In the genomic region with DNA sequence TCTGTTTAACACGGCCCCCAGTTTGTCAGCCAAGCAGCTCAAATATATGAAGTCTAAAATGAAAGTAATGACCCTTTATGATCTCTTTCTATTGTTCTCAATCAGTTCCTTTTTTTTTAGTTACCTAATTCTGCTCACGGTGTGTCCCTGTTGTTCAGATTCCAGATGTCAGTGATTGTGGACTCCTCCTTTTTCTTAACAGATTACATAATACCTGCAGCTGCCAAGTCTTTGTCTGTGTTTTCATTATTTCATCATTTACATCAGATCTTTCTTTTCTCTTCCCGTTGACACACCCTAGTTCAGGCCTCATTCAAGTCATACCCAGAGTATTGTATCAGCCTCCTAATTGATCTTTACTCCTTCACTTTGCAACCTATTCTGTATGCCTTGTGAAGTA, we compare ENCODE assay signal across 15 cellular contexts. TPM values are rescaled to one million over a fixed set of nuclear protein-coding genes. Genes with fewer than 3 reads are reported as not detected.
A peak's percentile ranks its signal among the peaks of the same experiment; 100 is the strongest.
DNase-seq lines count a peak whose midpoint lies in the region; ATAC-seq, FAIRE-seq and TF ChIP-seq lines count a peak whose summit lies in the region.
"Had no signal": no experiment of that assay in that cellular context is flagged by ENCODE, and none has a peak within 500 bp of the region (broad histone marks: within the 10 kb centered on the region; RNA-seq: fewer than 3 reads in every experiment).

No MANE protein-coding gene starts in this region.

- no peak overlapping the region for H3K27ac Mint-ChIP-seq in astrocyte (ENCODE audit: unreplicated experiment)
- H3K27ac Mint-ChIP-seq: activated CD4-positive, alpha-beta T cell treated with anti-CD3 and anti-CD28 coated beads for 36 hours; CD8-positive, alpha-beta memory T cell; T-cell had no signal

- H3K4me1 ChIP-seq in astrocyte (ENCODE audit: insufficient read depth, low read length): no peaks in the 10 kb centered on the region
- H3K4me1 ChIP-seq in gastroesophageal sphincter: peaks cover 0 to 5% (median 0%) of the 10 kb centered on the region in 3 donors
- H3K4me1 ChIP-seq: testis had no signal

- no peak overlapping the region for H3K9ac ChIP-seq in astrocyte (ENCODE audit: low read length)

- H4K20me1 ChIP-seq in astrocyte (ENCODE audit: insufficient read depth, low read length): no peaks in the 10 kb centered on the region

- H3K9me3 ChIP-seq in astrocyte (ENCODE audit: insufficient read depth, low read depth, low read length): no peaks in the 10 kb centered on the region
- no peaks in the 10 kb centered on the region for H3K9me3 ChIP-seq in gastroesophageal sphincter
- H3K9me3 ChIP-seq: testis had no signal

- H3K27me3 ChIP-seq in astrocyte (ENCODE audit: insufficient read depth, low read length): no peaks in the 10 kb centered on the region
- H3K27me3 ChIP-seq in gastroesophageal sphincter: no peaks in the 10 kb centered on the region
- H3K27me3 ChIP-seq: testis had no signal

- TF ChIP-seq EP300 in gastroesophageal sphincter (IDR thresholded peaks at IDR 0.05): no peak

- H3K27me3 Mint-ChIP-seq in astrocyte (ENCODE audit: low read depth, unreplicated experiment): no peaks in the 10 kb centered on the region
- H3K27me3 Mint-ChIP-seq: activated CD4-positive, alpha-beta T cell treated with anti-CD3 and anti-CD28 coated beads for 36 hours; CD8-positive, alpha-beta memory T cell; T-cell had no signal

- H3K4me3 Mint-ChIP-seq in astrocyte (ENCODE audit: unreplicated experiment): no peak overlapping the region
- H3K4me3 Mint-ChIP-seq: activated CD4-positive, alpha-beta T cell treated with anti-CD3 and anti-CD28 coated beads for 36 hours; CD8-positive, alpha-beta memory T cell; T-cell had no signal

- no peak overlapping the region for H2AFZ ChIP-seq in astrocyte (ENCODE audit: low read depth, low read length)

- ATAC-seq in gastroesophageal sphincter (peak; percentile 65), GM21360 (IDR thresholded peaks at IDR 0.05; ENCODE audit: unreplicated experiment) (no peak), HG03025 (IDR thresholded peaks at IDR 0.05; ENCODE audit: low FRiP score, unreplicated experiment) (no peak)
- ATAC-seq: activated CD4-positive, alpha-beta T cell treated with anti-CD3 and anti-CD28 coated beads for 36 hours; T-cell had no signal

- no peak for TF ChIP-seq POLR2A in gastroesophageal sphincter (IDR thresholded peaks at IDR 0.05)

- H3K4me2 ChIP-seq in astrocyte (ENCODE audit: low read length): no peak overlapping the region

- peaks cover 2% of the 10 kb centered on the region for H3K36me3 Mint-ChIP-seq in astrocyte (ENCODE audit: low read depth, unreplicated experiment)

- TF ChIP-seq CTCF in astrocyte (IDR thresholded peaks at IDR 0.05; ENCODE audit: insufficient read depth, low read depth, low read length): no peak
- TF ChIP-seq CTCF in gastroesophageal sphincter (IDR thresholded peaks at IDR 0.05): no peak

- H3K36me3 ChIP-seq in astrocyte (ENCODE audit: insufficient read depth, low read length) (peaks cover 21% of the 10 kb centered on the region), gastroesophageal sphincter (peaks cover 0 to 69% of the 10 kb centered on the region in 2 donors)

- DNase-seq in GM03348 (ENCODE audit: low spot score) (peak; percentile 55), NCI-H2107 (lab: John Stamatoyannopoulos, UW) (peak; percentile 35), astrocyte (ENCODE audit: low read depth) (peak; percentile 52), DMS114 treated with DMSO at 0.1 percent for 48 hours (lab: John Stamatoyannopoulos, UW; ENCODE audit: unreplicated experiment) (no peak)
- no peak for DNase-seq in activated T-cell treated with anti-CD3 and anti-CD28 coated beads, Interleukin-2, amount 50 U/mL, for 48 hours
- DNase-seq: activated CD4-positive, alpha-beta T cell treated with anti-CD3 and anti-CD28 coated beads for 36 hours; aorta; CD8-positive, alpha-beta memory T cell; GDM1; NCI-H1694 treated with DMSO at 0.1 percent for 48 hours; T-cell; testis had no signal

- no peak for FAIRE-seq in astrocyte (lab: Jason Lieb, UNC)

- H3K27ac ChIP-seq in astrocyte (ENCODE audit: low read depth, low read length) (no peak overlapping the region), gastroesophageal sphincter (peak overlapping the region; percentile 23 to 61 (median 50))
- H3K27ac ChIP-seq: testis had no signal

- no peak overlapping the region for H3K4me3 ChIP-seq in astrocyte (ENCODE audit: insufficient read depth, low read depth, low read length)
- no peak overlapping the region for H3K4me3 ChIP-seq in gastroesophageal sphincter
- H3K4me3 ChIP-seq: testis had no signal

- H3K79me2 ChIP-seq in astrocyte (ENCODE audit: insufficient read depth, low read length): no peaks in the 10 kb centered on the region

- no peaks in the 10 kb centered on the region for H3K9me3 Mint-ChIP-seq in astrocyte (ENCODE audit: unreplicated experiment)
- H3K9me3 Mint-ChIP-seq: CD8-positive, alpha-beta memory T cell; T-cell had no signal

- H3K4me1 Mint-ChIP-seq in astrocyte (ENCODE audit: low read depth, unreplicated experiment): no peaks in the 10 kb centered on the region
- H3K4me1 Mint-ChIP-seq: activated CD4-positive, alpha-beta T cell treated with anti-CD3 and anti-CD28 coated beads for 36 hours; CD8-positive, alpha-beta memory T cell; T-cell had no signal

- 8 to 14% methylated on average over 3 of the region's 3 CpGs for WGBS in gastroesophageal sphincter (ENCODE audit: low coverage in 1 of 2), 2 donors

RNA-seq across cellular contexts. Expression of a gene that starts 56.1 kb away (rescaled TPM):
- 152 and 156 TPM in 2 replicates for total RNA-seq in astrocyte
- 10 to 100 TPM; 29.1 to 52.8 (median 35.9) TPM for total RNA-seq in gastroesophageal sphincter

Comparison
In these comparisons a context has a peak if more than half of its experiments do, and no peak if none do; other contexts are left out.
1. DNase-seq: peak in GM03348 (single experiment), NCI-H2107 (single experiment) and astrocyte (single experiment); none in DMS114 treated with DMSO at 0.1 percent for 48 hours (single experiment) and activated T-cell treated with anti-CD3 and anti-CD28 coated beads, Interleukin-2, amount 50 U/mL, for 48 hours (0 of 2).